ENCODE assay signal across 1 cellular context in genomic region chr17:3989156-3989886, GRCh38.
TF ChIP-seq lines count a peak whose summit lies in the region.

No MANE protein-coding gene starts in this region.

TF ChIP-seq in endothelial cell of umbilical vein, 7 proteins besides CTCF, POLR2A, EP300 and RAD21:
- TF ChIP-seq POLR2AphosphoS5 (IDR thresholded peaks at IDR 0.05; ENCODE audit: insufficient read depth, low read depth, low read length) (no peak), MAX (IDR thresholded peaks at IDR 0.05; ENCODE audit: insufficient read depth, insufficient read length) (no peak), FOS (IDR thresholded peaks at IDR 0.05; ENCODE audit: borderline replicate concordance, insufficient read depth, low read length) (no peak), EZH2 (IDR thresholded peaks at IDR 0.05; ENCODE audit: borderline replicate concordance, low read depth, low read length, severe bottlenecking) (no peak), MYC (IDR thresholded peaks at IDR 0.05; ENCODE audit: low read depth, low read length) (no peak), GATA2 (IDR thresholded peaks at IDR 0.05; ENCODE audit: insufficient read depth, insufficient read length, low read depth, low read length) (no peak), JUN (IDR thresholded peaks at IDR 0.05; ENCODE audit: borderline replicate concordance, insufficient read depth, insufficient read length, low read depth) (no peak)
